10 cellular contexts compared by ENCODE assay signal in the genomic region with DNA sequence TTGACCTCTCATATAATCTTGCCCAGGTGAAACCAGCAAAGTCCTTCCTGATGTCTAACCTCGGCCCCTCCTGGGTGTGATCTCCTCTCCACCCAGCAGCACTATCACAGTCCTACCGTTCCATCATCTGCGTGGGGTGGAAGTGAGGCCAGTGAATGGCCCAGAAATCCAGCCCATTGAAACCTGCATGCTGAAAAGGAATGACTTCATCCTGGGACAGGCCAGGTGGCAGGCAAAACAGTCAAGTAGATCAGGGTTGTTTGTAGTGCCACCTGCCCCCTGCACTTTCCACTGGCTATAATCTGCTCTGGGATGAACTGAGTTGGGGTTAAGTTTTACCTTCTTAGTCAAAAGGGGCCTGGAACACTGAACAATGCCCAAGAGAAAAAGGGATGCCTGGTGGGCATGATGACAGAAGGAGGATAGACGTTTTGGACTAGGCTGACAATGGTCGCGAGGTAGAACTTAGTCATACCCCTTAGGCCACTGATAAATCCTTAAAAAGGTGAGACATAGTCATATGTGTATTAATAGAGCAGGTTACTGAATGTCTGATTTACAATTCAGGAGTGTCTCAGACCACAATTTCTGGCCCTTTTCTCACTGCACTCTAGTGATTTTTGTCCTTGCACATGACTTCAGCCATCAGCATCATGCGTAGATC. TPM values are rescaled to one million over a fixed set of nuclear protein-coding genes. Genes with fewer than 3 reads are reported as not detected.
DNase-seq lines count a peak whose midpoint lies in the region; ATAC-seq and TF ChIP-seq lines count a peak whose summit lies in the region.
"Had no signal": no experiment of that assay in that cellular context is flagged by ENCODE, and none has a peak within 500 bp of the region (broad histone marks: within the 10 kb centered on the region; RNA-seq: fewer than 3 reads in every experiment).

No MANE protein-coding gene starts in this region.

- H3K9me3 ChIP-seq in body of pancreas, result no peaks in the 10 kb centered on the region
- H3K9me3 ChIP-seq in transverse colon, result no peaks in the 10 kb centered on the region
- H3K9me3 ChIP-seq: BLaER1 had no signal

- H3K4me1 Mint-ChIP-seq in activated naive CD4-positive, alpha-beta T cell treated with anti-CD3 and anti-CD28 coated beads, Interleukin-2, amount 50 U/mL, for 24 hours, result peaks cover 18% of the 10 kb centered on the region
- H3K4me1 Mint-ChIP-seq in mesothelial cell of epicardium, result peaks cover 31% of the 10 kb centered on the region

- H3K36me3 ChIP-seq in body of pancreas (replicated peaks in 1 of 2; ENCODE audit: insufficient read depth in 1 of 2, low read depth in 2 of 2), result no peaks in the 10 kb centered on the region
- no peaks in the 10 kb centered on the region for H3K36me3 ChIP-seq in transverse colon

- H3K27ac Mint-ChIP-seq in activated naive CD4-positive, alpha-beta T cell treated with anti-CD3 and anti-CD28 coated beads, Interleukin-2, amount 50 U/mL, for 24 hours, result peak overlapping the region; percentile 74
- no peak overlapping the region for H3K27ac Mint-ChIP-seq in mesothelial cell of epicardium

- H3K4me3 Mint-ChIP-seq in activated naive CD4-positive, alpha-beta T cell treated with anti-CD3 and anti-CD28 coated beads, Interleukin-2, amount 50 U/mL, for 24 hours, result peak overlapping the region; percentile 87
- peak overlapping the region; percentile 87 for H3K4me3 Mint-ChIP-seq in mesothelial cell of epicardium

- TF ChIP-seq CTCF in body of pancreas (IDR thresholded peaks at IDR 0.05) (no peak), mesothelial cell of epicardium (IDR thresholded peaks at IDR 0.05; ENCODE audit: unreplicated experiment) (no peak), transverse colon (IDR thresholded peaks at IDR 0.05) (no peak)

- peaks cover 1% of the 10 kb centered on the region for H3K36me3 Mint-ChIP-seq in activated naive CD4-positive, alpha-beta T cell treated with anti-CD3 and anti-CD28 coated beads, Interleukin-2, amount 50 U/mL, for 24 hours
- H3K36me3 Mint-ChIP-seq in mesothelial cell of epicardium, result no peaks in the 10 kb centered on the region

- H3K27ac ChIP-seq in body of pancreas, result peak overlapping the region; percentile 92 to 100 (median 98)
- H3K27ac ChIP-seq in transverse colon, result peak overlapping the region; percentile 91 to 94 (median 92)

- TF ChIP-seq POLR2A in body of pancreas (IDR thresholded peaks at IDR 0.05) (no peak), transverse colon (IDR thresholded peaks at IDR 0.05) (no peak)

- TF ChIP-seq EP300 in transverse colon (IDR thresholded peaks at IDR 0.05; ENCODE audit: low read depth), result no peak

- H3K4me3 ChIP-seq in body of pancreas (no peak overlapping the region), transverse colon (no peak overlapping the region)

- WGBS in body of pancreas, 2 donors, result 74 to 80% methylated on average over 7 of the region's 7 CpGs
- WGBS in transverse colon (ENCODE audit: low coverage in 1 of 2), 2 donors, result 29 to 78% methylated on average over 1 to 7 of the region's 7 CpGs

- no peak for DNase-seq in activated naive CD4-positive, alpha-beta T cell treated with Interleukin-2 at 50 U/mL for 16 hours
- no peak for DNase-seq in body of pancreas
- DNase-seq in mesothelial cell of epicardium (ENCODE audit: low spot score in 2 of 2, unreplicated experiment in 2 of 2), result no peak
- DNase-seq in transverse colon, result no peak
- no peak for DNase-seq in activated CD4-positive, CD25-positive, alpha-beta regulatory T cell (lab: John Stamatoyannopoulos, UW)
- DNase-seq in NCI-H1694 treated with DMSO at 0.1 percent for 48 hours (lab: John Stamatoyannopoulos, UW), result no peak
- no peak for DNase-seq in medulla oblongata (ENCODE audit: extremely low spot score)
- DNase-seq: H7 had no signal

- ATAC-seq in body of pancreas, result no peak

- H3K4me1 ChIP-seq in body of pancreas (peaks cover 46% of the 10 kb centered on the region), transverse colon (peaks cover 22 to 39% (median 32%) of the 10 kb centered on the region in 4 donors)

- in situ Hi-C loops in transverse colon (cut with MboI; ENCODE audit: low pct_ligation_motif_present in 1 of 4, low pct_unique_long_range_greater_than_20kb in 1 of 4, low sequenced_read_pairs in 3 of 4), result loop anchor here in 2 of 4 donors (10.0 kb wide), 2 partner anchors 64 to 74 kb away; no protein-coding TSS in a partner anchor

- H3K9me3 Mint-ChIP-seq in activated naive CD4-positive, alpha-beta T cell treated with anti-CD3 and anti-CD28 coated beads, Interleukin-2, amount 50 U/mL, for 24 hours, result no peaks in the 10 kb centered on the region
- no peaks in the 10 kb centered on the region for H3K9me3 Mint-ChIP-seq in mesothelial cell of epicardium

- H3K27me3 Mint-ChIP-seq in activated naive CD4-positive, alpha-beta T cell treated with anti-CD3 and anti-CD28 coated beads, Interleukin-2, amount 50 U/mL, for 24 hours, result no peaks in the 10 kb centered on the region
- peaks cover 4% of the 10 kb centered on the region for H3K27me3 Mint-ChIP-seq in mesothelial cell of epicardium (ENCODE audit: low read depth)

- intact Hi-C loops in body of pancreas (cut with DNase I) (no loop called here), transverse colon (cut with DNase I; ENCODE audit: low total_unique reads) (loop anchor here (5.0 kb wide), 1 partner anchor 67 kb away; no protein-coding TSS in a partner anchor)

- no peaks in the 10 kb centered on the region for H3K27me3 ChIP-seq in body of pancreas
- H3K27me3 ChIP-seq in transverse colon, result no peaks in the 10 kb centered on the region
- H3K27me3 ChIP-seq: BLaER1 had no signal

RNA-seq across cellular contexts. Expression of a gene that starts 8.1 kb away (rescaled TPM):
- total RNA-seq in body of pancreas, result 100 to 1,000 TPM; 269 to 441 TPM
- 992 to 1,038 TPM (median 1,015 TPM) in 3 replicates for total RNA-seq in mesothelial cell of epicardium
- 100 to 1,000 TPM; 105 to 371 (median 242) TPM for total RNA-seq in transverse colon

RNA-seq across cellular contexts. Expression of a gene that starts 15.4 kb away (rescaled TPM):
- total RNA-seq in body of pancreas (10 to 100 TPM; 44.8 to 90.3 TPM), mesothelial cell of epicardium (13.2 to 13.9 TPM (median 13.9 TPM) in 3 replicates), transverse colon (10 to 100 TPM; 25.1 to 45.2 (median 35.6) TPM)

RNA-seq across cellular contexts. Expression of a gene that starts 18.5 kb away (rescaled TPM):
- total RNA-seq in body of pancreas, result 10 to 100 TPM; 31.1 to 33.9 TPM
- 33.4 to 38.2 TPM (median 37.1 TPM) in 3 replicates for total RNA-seq in mesothelial cell of epicardium
- total RNA-seq in transverse colon, result 10 to 100 TPM in 3 of 4 donors, 1 to 10 TPM in 1; 9.0 to 36.4 (median 22.5) TPM

RNA-seq across cellular contexts. Expression of a gene that starts 22.1 kb away (rescaled TPM):
- total RNA-seq in body of pancreas, result 1 to 10 TPM in 1 of 2 donors, not detected in 1; 4.2 TPM
- not detected in 3 replicates for total RNA-seq in mesothelial cell of epicardium
- under 1 TPM in 1 of 4 donors, not detected in 3; 0.95 TPM for total RNA-seq in transverse colon

RNA-seq across cellular contexts. Expression of a gene that starts 26.5 kb away (rescaled TPM):
- total RNA-seq in body of pancreas (10 to 100 TPM; 18.9 to 68.6 TPM), mesothelial cell of epicardium (8.9 to 9.7 TPM (median 9.2 TPM) in 3 replicates), transverse colon (10 to 100 TPM in 3 of 4 donors, 1 to 10 TPM in 1; 2.6 to 67.3 (median 19.0) TPM)
